ENCODE assay signal across 14 cellular contexts in genomic region chr14:103124501-103125001, GRCh38. TPM values are rescaled to one million over a fixed set of nuclear protein-coding genes. Genes with fewer than 3 reads are reported as not detected.
DNase-seq lines count a peak whose midpoint lies in the region; ATAC-seq and TF ChIP-seq lines count a peak whose summit lies in the region.
"Had no signal": no experiment of that assay in that cellular context is flagged by ENCODE, and none has a peak within 500 bp of the region (broad histone marks: within the 10 kb centered on the region; RNA-seq: fewer than 3 reads in every experiment).

No MANE protein-coding gene starts in this region.

- intact Hi-C loops in PC-9 (cut with micrococcal nuclease; ENCODE audit: unreplicated experiment), result loop anchor here (1.0 to 5.0 kb wide), 2 partner anchors 49 to 532 kb away; partner anchors contain the start of gene RCOR1

- POLR2A ChIA-PET in PC-9 (lab: Charles Lee; ENCODE audit: unreplicated experiment), result no interaction called here

- no TSS peak for BruUV-seq in PC-9 (replicated peaks; lab: Mats Ljungman, UMichigan)

- no peak overlapping the region for H2AFZ ChIP-seq in PC-9
- H2AFZ ChIP-seq: hepatocyte had no signal

- H3K9me3 ChIP-seq in PC-9 (ENCODE audit: insufficient read depth, low read depth), result no peaks in the 10 kb centered on the region

- no peak for DNase-seq in AG10803 (ENCODE audit: low read depth)
- peak in 1 of 2 experiments; percentile 72 for DNase-seq in PC-9
- no peak for DNase-seq in foreskin fibroblast
- DNase-seq in SHP77 (lab: John Stamatoyannopoulos, UW), result no peak
- no peak for DNase-seq in foreskin melanocyte
- DNase-seq: activated gamma-delta T cell; GOT3; stimulated activated CD4-positive, alpha-beta T cell treated with anti-CD3 and anti-CD28 coated beads, Interleukin-4, amount 100 ng/mL, for 4 hours had no signal

- H3F3A ChIP-seq in PC-9 (ENCODE audit: insufficient read depth, low read depth), result peaks cover 75% of the 10 kb centered on the region

- peak overlapping the region; percentile 99 for H3K4me2 ChIP-seq in PC-9

- H3K9me2 ChIP-seq in PC-9 (ENCODE audit: insufficient read depth), result no peaks in the 10 kb centered on the region

- H4K20me1 ChIP-seq in PC-9 (ENCODE audit: insufficient read depth), result peaks cover 40% of the 10 kb centered on the region

- CTCF ChIA-PET in PC-9 (lab: Charles Lee), result interaction anchor here (0.6 to 5.3 kb wide), 6 partner anchors 16 to 1364 kb away, joined by 3 to 43 read pairs (median 6); no protein-coding TSS in a partner anchor

- H3K4me1 ChIP-seq in PC-9 (replicated peaks; ENCODE audit: insufficient read depth) (peaks cover 70% of the 10 kb centered on the region), rectal smooth muscle tissue (ENCODE audit: control insufficient read depth, insufficient read depth, low read length) (peaks cover 3% of the 10 kb centered on the region)

- H3K27me3 ChIP-seq in PC-9 (ENCODE audit: insufficient read depth, low read depth) (no peaks in the 10 kb centered on the region), rectal smooth muscle tissue (ENCODE audit: control insufficient read depth, insufficient read depth, low read length) (peaks cover 1% of the 10 kb centered on the region)
- H3K27me3 ChIP-seq: hepatocyte had no signal

- peaks cover 63% of the 10 kb centered on the region for H3K79me2 ChIP-seq in PC-9 (ENCODE audit: low read depth)
- H3K79me2 ChIP-seq: hepatocyte had no signal

- H3K9ac ChIP-seq in rectal smooth muscle tissue (ENCODE audit: low read length), result no peak overlapping the region

- ATAC-seq in HG03354 (IDR thresholded peaks at IDR 0.05; ENCODE audit: poor library complexity, severe bottlenecking, unreplicated experiment) (no peak), HG03039 (IDR thresholded peaks at IDR 0.05; ENCODE audit: unreplicated experiment) (no peak)

- H3K4me3 ChIP-seq in AG10803 (ENCODE audit: low read length), result peak overlapping the region; percentile 66
- peak overlapping the region; percentile 81 for H3K4me3 ChIP-seq in PC-9
- H3K4me3 ChIP-seq in foreskin fibroblast (ENCODE audit: low read depth in 1 of 2, low read length in 2 of 2), result peak overlapping the region; percentile 52 to 56
- H3K4me3 ChIP-seq in rectal smooth muscle tissue (ENCODE audit: low read length), result peak overlapping the region; percentile 69
- H3K4me3 ChIP-seq: hepatocyte had no signal

- TF ChIP-seq CTCF in AG10803 (conservative IDR thresholded peaks at IDR 0.05; ENCODE audit: low read length) (no peak), PC-9 (conservative IDR thresholded peaks at IDR 0.05) (no peak), foreskin fibroblast (IDR thresholded peaks at IDR 0.05; ENCODE audit: low read depth, low read length) (no peak)

- peaks cover 34% of the 10 kb centered on the region for H3K36me3 ChIP-seq in PC-9 (ENCODE audit: low read depth)
- no peaks in the 10 kb centered on the region for H3K36me3 ChIP-seq in rectal smooth muscle tissue (ENCODE audit: control insufficient read depth, insufficient read depth, low read length)

- peak overlapping the region; percentile 86 for H3K27ac ChIP-seq in PC-9
- H3K27ac ChIP-seq in rectal smooth muscle tissue (ENCODE audit: low read depth, low read length), result no peak overlapping the region
- H3K27ac ChIP-seq: hepatocyte had no signal

RNA-seq across cellular contexts. Expression of gene TNFAIP2, which starts 1.3 kb away (rescaled TPM):
- total RNA-seq in PC-9 (2021), result 291 and 366 TPM in 2 replicates
- total RNA-seq: SK-MEL-5 had no signal

RNA-seq across cellular contexts. Expression of gene EXOC3L4, which starts 30.0 kb away (rescaled TPM):
- 0.38 and 1.7 TPM in 2 replicates for total RNA-seq in PC-9 (2021)
- total RNA-seq: SK-MEL-5 had no signal

RNA-seq across cellular contexts. Expression of gene LBHD2, which starts 40.5 kb away (rescaled TPM):
- 0.52 and 0.78 TPM in 2 replicates for total RNA-seq in PC-9 (2021)
- total RNA-seq: hepatocyte, NCI-H460, SK-MEL-5 had no signal
